1 cellular context compared by ENCODE assay signal in genomic region chr7:47332681-47333080, GRCh38.
TF ChIP-seq lines count a peak whose summit lies in the region.

No MANE protein-coding gene starts in this region.

TF ChIP-seq in IMR-90, 13 proteins besides CTCF, POLR2A, EP300 and RAD21 (continued from another document):
- no peak for TF ChIP-seq USF2 (IDR thresholded peaks at IDR 0.05; ENCODE audit: low read depth, low read length)
- TF ChIP-seq RFX5 (IDR thresholded peaks at IDR 0.05; ENCODE audit: low read depth, low read length) = no peak
- TF ChIP-seq CHD1 (IDR thresholded peaks at IDR 0.05; ENCODE audit: low read depth, low read length) = no peak
- no peak for TF ChIP-seq SMC3 (IDR thresholded peaks at IDR 0.05; ENCODE audit: low read depth, low read length)
- TF ChIP-seq ELK1 (IDR thresholded peaks at IDR 0.05; ENCODE audit: borderline replicate concordance, low read depth, low read length) = no peak
- no peak for TF ChIP-seq FOS (IDR thresholded peaks at IDR 0.05; ENCODE audit: low read depth, low read length)
- TF ChIP-seq CEBPB (IDR thresholded peaks at IDR 0.05; ENCODE audit: low read depth, low read length) = no peak
